12 cellular contexts compared by ENCODE assay signal in genomic region chr2:196291418-196291817, GRCh38.
DNase-seq lines count a peak whose midpoint lies in the region; ATAC-seq and TF ChIP-seq lines count a peak whose summit lies in the region.
"Had no signal": no experiment of that assay in that cellular context is flagged by ENCODE, and none has a peak within 500 bp of the region (broad histone marks: within the 10 kb centered on the region; RNA-seq: fewer than 3 reads in every experiment).

No MANE protein-coding gene starts in this region.

- H3K27ac Mint-ChIP-seq in Calu3 (ENCODE audit: unreplicated experiment) (peak overlapping the region; percentile 99), CD14-positive monocyte (no peak overlapping the region)

- H3K27me3 Mint-ChIP-seq in Calu3 (ENCODE audit: unreplicated experiment) (no peaks in the 10 kb centered on the region), CD14-positive monocyte (ENCODE audit: low read depth in 3 of 3) (peaks cover 0 to 3% (median 0%) of the 10 kb centered on the region in 3 donors)

- ATAC-seq in GM21619 (IDR thresholded peaks at IDR 0.05; ENCODE audit: unreplicated experiment) = peak; percentile 6

- no TSS peak for BruUV-seq in Calu3 (replicated peaks; lab: Mats Ljungman, UMichigan)

- DNase-seq in Calu3 (peak; percentile 34), NCI-H774 (lab: John Stamatoyannopoulos, UW) (peak; percentile 51), kidney tubule cell (ENCODE audit: low spot score) (peak; percentile 77), inferior parietal cortex (ENCODE audit: extremely low spot score) (no peak), CD14-positive monocyte (ENCODE audit: low spot score) (no peak), NOMO-1 treated with DMSO at 0.1 percent for 48 hours (lab: John Stamatoyannopoulos, UW; ENCODE audit: unreplicated experiment) (no peak), NCI-H146 (lab: John Stamatoyannopoulos, UW) (no peak)
- DNase-seq: activated CD8-positive, alpha-beta memory T cell treated with anti-CD3 and anti-CD28 coated beads, Interleukin-2, amount 50 U/mL, for 4 hours; SHP77 treated with DMSO at 0.1 percent for 48 hours; stimulated activated CD4-positive, alpha-beta T cell treated with anti-CD3 and anti-CD28 coated beads, Interleukin-2, amount 100 ng/mL, for 48 hours; stomach had no signal

- intact Hi-C loops in Calu3 (cut with micrococcal nuclease; ENCODE audit: unreplicated experiment) (loop anchor here (1.0 to 10.0 kb wide), 3 partner anchors 124 to 463 kb away; no protein-coding TSS in a partner anchor), CD14-positive monocyte (cut with micrococcal nuclease) (no loop called here)

- CTCF ChIA-PET in Calu3 (lab: Charles Lee) = interaction anchor here (0.6 to 2.5 kb wide), 6 partner anchors 12 to 223 kb away, joined by 4 to 11 read pairs (median 6); partner anchors contain the start of gene DNAH7

- H3K9me3 Mint-ChIP-seq in Calu3 (ENCODE audit: low read depth, unreplicated experiment) = no peaks in the 10 kb centered on the region
- H3K9me3 Mint-ChIP-seq in CD14-positive monocyte = no peaks in the 10 kb centered on the region

- peaks cover 27% of the 10 kb centered on the region for H3K36me3 Mint-ChIP-seq in Calu3 (ENCODE audit: insufficient read depth, unreplicated experiment)
- H3K36me3 Mint-ChIP-seq in CD14-positive monocyte = no peaks in the 10 kb centered on the region

- H3K4me3 Mint-ChIP-seq in Calu3 (ENCODE audit: low read depth, unreplicated experiment) = peak overlapping the region; percentile 49
- no peak overlapping the region for H3K4me3 Mint-ChIP-seq in CD14-positive monocyte

- TF ChIP-seq CTCF in Calu3 (IDR thresholded peaks at IDR 0.05; ENCODE audit: unreplicated experiment) (no peak), CD14-positive monocyte (IDR thresholded peaks at IDR 0.05) (no peak)

- H3K4me1 Mint-ChIP-seq in Calu3 (ENCODE audit: low read depth, unreplicated experiment) (peaks cover 56% of the 10 kb centered on the region), CD14-positive monocyte (peaks cover 7% of the 10 kb centered on the region)

Comparison
In these comparisons a context has a peak if more than half of its experiments do, and no peak if none do; other contexts are left out.
1. DNase-seq: peak in Calu3 (single experiment), NCI-H774 (single experiment) and kidney tubule cell (single experiment); none in inferior parietal cortex (single experiment), CD14-positive monocyte (single experiment), NOMO-1 treated with DMSO at 0.1 percent for 48 hours (single experiment) and NCI-H146 (single experiment).